8 cellular contexts compared by ENCODE assay signal in the genomic region with DNA sequence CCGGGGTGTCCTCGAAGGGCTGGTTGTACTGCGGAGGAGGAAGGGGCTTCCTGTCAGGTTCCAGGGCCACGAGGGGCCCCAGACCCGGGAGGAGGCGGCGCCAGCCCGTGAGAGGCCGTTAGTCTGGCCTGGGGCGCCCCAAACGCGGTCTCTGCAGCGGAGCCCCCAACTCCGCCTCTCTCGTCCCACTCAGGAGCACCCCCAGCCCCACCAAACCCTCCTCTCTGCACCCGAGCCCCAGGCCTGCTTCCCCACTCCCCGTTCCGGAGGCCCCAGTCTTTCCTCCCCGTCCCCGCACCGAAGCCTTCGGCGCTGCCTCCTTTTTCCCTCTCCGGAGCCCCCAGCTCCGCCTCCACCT. TPM values are rescaled to one million over a fixed set of nuclear protein-coding genes. Genes with fewer than 3 reads are reported as not detected.
DNase-seq lines count a peak whose midpoint lies in the region; TF ChIP-seq lines count a peak whose summit lies in the region.

No MANE protein-coding gene starts in this region.

- H3K27ac Mint-ChIP-seq in T-helper 2 cell treated with Interferon-gamma antibody and Interleukin-4, amounts not matched to agents 5 μg/mL and 100 μg/mL, for 36 hours = peak overlapping the region; percentile 99

- H3K27ac ChIP-seq in VCaP (peak overlapping the region; percentile 72; the same call in 1 of the 2 replicates), stomach (peak overlapping the region in 2 of 5 donors; percentile 48 to 82)

- peaks cover 51% of the 10 kb centered on the region for H3K36me3 Mint-ChIP-seq in T-helper 2 cell treated with Interferon-gamma antibody and Interleukin-4, amounts not matched to agents 5 μg/mL and 100 μg/mL, for 36 hours (ENCODE audit: low read depth)

- H3K4me3 ChIP-seq in iPS-11a (ENCODE audit: low read depth, low read length) (peak overlapping the region; percentile 95), stomach (peak overlapping the region; percentile 55 to 93 (median 74))

- no peaks in the 10 kb centered on the region for H3K9me3 ChIP-seq in stomach

- TF ChIP-seq EP300 in stomach (IDR thresholded peaks at IDR 0.05) = no peak

- 0 to 2% (median 2%) methylated on average over 18 to 25 of the region's 25 CpGs for WGBS in stomach, 5 donors

- peaks cover 0 to 16% (median 4%) of the 10 kb centered on the region in 3 donors for H3K27me3 ChIP-seq in stomach

- TF ChIP-seq POLR2A in stomach (IDR thresholded peaks at IDR 0.05) = no peak

- peaks cover 8 to 36% (median 16%) of the 10 kb centered on the region in 4 donors for H3K4me1 ChIP-seq in stomach

- peaks cover 44% of the 10 kb centered on the region for H3K4me1 Mint-ChIP-seq in T-helper 2 cell treated with Interferon-gamma antibody and Interleukin-4, amounts not matched to agents 5 μg/mL and 100 μg/mL, for 36 hours (ENCODE audit: low read depth)

- peak overlapping the region; percentile 100 for H3K4me3 Mint-ChIP-seq in T-helper 2 cell treated with Interferon-gamma antibody and Interleukin-4, amounts not matched to agents 5 μg/mL and 100 μg/mL, for 36 hours

- TF ChIP-seq CTCF in VCaP (conservative IDR thresholded peaks at IDR 0.05) = no peak
- no peak for TF ChIP-seq CTCF in stomach (IDR thresholded peaks at IDR 0.05)

- DNase-seq in T-helper 2 cell treated with Interferon-gamma antibody and Interleukin-4, amounts not matched to agents 5 μg/mL and 100 μg/mL, for 36 hours (ENCODE audit: low spot score) = no peak
- DNase-seq in T-helper 2 cell = no peak
- no peak for DNase-seq in stomach
- DNase-seq in central memory CD4-positive, alpha-beta T cell = no peak
- DNase-seq in GM03348 (ENCODE audit: low spot score) = no peak
- no peak for DNase-seq in nucleus accumbens (lab: John Stamatoyannopoulos, UW)

- no peaks in the 10 kb centered on the region for H3K9me3 Mint-ChIP-seq in T-helper 2 cell treated with Interferon-gamma antibody and Interleukin-4, amounts not matched to agents 5 μg/mL and 100 μg/mL, for 36 hours

- peaks cover 0 to under 1% (median 0%) of the 10 kb centered on the region in 4 donors for H3K36me3 ChIP-seq in stomach

- intact Hi-C loops in stomach (cut with DNase I; ENCODE audit: low total_unique reads) = no loop called here

- H3K27me3 Mint-ChIP-seq in T-helper 2 cell treated with Interferon-gamma antibody and Interleukin-4, amounts not matched to agents 5 μg/mL and 100 μg/mL, for 36 hours (ENCODE audit: low read depth) = no peaks in the 10 kb centered on the region

RNA-seq across cellular contexts. Expression of a gene that starts 0.5 kb away (rescaled TPM):
- total RNA-seq in stomach = 10 to 100 TPM in 1 of 5 donors, 1 to 10 TPM in 4; 2.0 to 28.3 (median 3.3) TPM
- 1 to 10 TPM; 1.2 to 6.6 (median 2.7) TPM for polyA plus RNA-seq in stomach
